Comparison of ENCODE assay signal across 8 cellular contexts in the genomic region with DNA sequence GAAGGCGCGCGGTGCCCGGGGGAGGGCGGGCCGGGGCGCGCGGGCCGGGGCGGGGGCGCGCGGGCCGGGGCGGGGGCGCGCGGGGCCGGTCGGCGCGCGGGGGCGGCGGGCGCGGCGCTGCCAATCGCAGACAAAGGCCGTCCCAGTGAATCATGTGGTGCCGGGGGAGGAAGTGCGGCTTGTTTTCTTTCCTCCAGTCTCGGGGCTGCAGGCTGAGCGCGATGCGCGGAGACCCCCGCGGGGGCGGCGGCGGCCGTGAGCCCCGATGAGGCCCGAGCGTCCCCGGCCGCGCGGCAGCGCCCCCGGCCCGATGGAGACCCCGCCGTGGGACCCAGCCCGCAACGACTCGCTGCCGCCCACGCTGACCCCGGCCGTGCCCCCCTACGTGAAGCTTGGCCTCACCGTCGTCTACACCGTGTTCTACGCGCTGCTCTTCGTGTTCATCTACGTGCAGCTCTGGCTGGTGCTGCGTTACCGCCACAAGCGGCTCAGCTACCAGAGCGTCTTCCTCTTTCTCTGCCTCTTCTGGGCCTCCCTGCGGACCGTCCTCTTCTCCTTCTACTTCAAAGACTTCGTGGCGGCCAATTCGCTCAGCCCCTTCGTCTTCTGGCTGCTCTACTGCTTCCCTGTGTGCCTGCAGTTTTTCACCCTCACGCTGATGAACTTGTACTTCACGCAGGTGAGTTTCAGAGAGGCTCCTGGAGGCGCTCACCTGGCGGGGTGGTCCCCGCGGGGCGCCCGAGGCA. TPM values are rescaled to one million over a fixed set of nuclear protein-coding genes. Genes with fewer than 3 reads are reported as not detected.
DNase-seq lines count a peak whose midpoint lies in the region; ATAC-seq and TF ChIP-seq lines count a peak whose summit lies in the region.

A gene with protein sequence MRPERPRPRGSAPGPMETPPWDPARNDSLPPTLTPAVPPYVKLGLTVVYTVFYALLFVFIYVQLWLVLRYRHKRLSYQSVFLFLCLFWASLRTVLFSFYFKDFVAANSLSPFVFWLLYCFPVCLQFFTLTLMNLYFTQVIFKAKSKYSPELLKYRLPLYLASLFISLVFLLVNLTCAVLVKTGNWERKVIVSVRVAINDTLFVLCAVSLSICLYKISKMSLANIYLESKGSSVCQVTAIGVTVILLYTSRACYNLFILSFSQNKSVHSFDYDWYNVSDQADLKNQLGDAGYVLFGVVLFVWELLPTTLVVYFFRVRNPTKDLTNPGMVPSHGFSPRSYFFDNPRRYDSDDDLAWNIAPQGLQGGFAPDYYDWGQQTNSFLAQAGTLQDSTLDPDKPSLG (plus strand): TSS at position 182 of the 746 bp plus-strand sequence. CDS start 84 bp downstream, at position 266.

- no peaks in the 10 kb centered on the region for H3K79me1 ChIP-seq in neuronal stem cell (ENCODE audit: low read depth, low read length)

- H3K9me3 ChIP-seq in gastroesophageal sphincter (no peaks in the 10 kb centered on the region), neuronal stem cell (replicated peaks in 1 of 2; ENCODE audit: control insufficient read depth in 2 of 2, insufficient read depth in 1 of 2, low read depth in 1 of 2, low read length in 2 of 2) (no peaks in the 10 kb centered on the region), testis (no peaks in the 10 kb centered on the region)

- H3K18ac ChIP-seq in neuronal stem cell (ENCODE audit: low read length) = peak within 1 kb of the TSS; percentile 97

- H3K27me3 ChIP-seq in gastroesophageal sphincter (peaks cover 36% of the 10 kb centered on the region), neuronal stem cell (ENCODE audit: control insufficient read depth in 3 of 3, insufficient read depth in 3 of 3, low read depth in 1 of 3, low read length in 3 of 3) (peaks cover 2 to 44% (median 42%) of the 10 kb centered on the region in 3 experiments), testis (no peaks in the 10 kb centered on the region)

- H2BK5ac ChIP-seq in neuronal stem cell (ENCODE audit: low read length) = no peak within 1 kb of the TSS

- intact Hi-C loops in testis (cut with DNase I; ENCODE audit: low total_unique reads) = no loop called here

- no peak within 1 kb of the TSS for H2BK120ac ChIP-seq in neuronal stem cell (ENCODE audit: low read depth, low read length)

- no peak for TF ChIP-seq EP300 in gastroesophageal sphincter (IDR thresholded peaks at IDR 0.05)

- peak within 1 kb of the TSS; percentile 5 for H3K14ac ChIP-seq in neuronal stem cell (ENCODE audit: low read length)

- peak within 1 kb of the TSS; percentile 97 for H3K4me2 ChIP-seq in neuronal stem cell (ENCODE audit: insufficient read depth, low read length, poor library complexity, severe bottlenecking)

- H3K4ac ChIP-seq in neuronal stem cell (ENCODE audit: low read length) = no peak within 1 kb of the TSS

- H2AFZ ChIP-seq in neuronal stem cell (ENCODE audit: low read length) = peak within 1 kb of the TSS; percentile 99

- peak within 1 kb of the TSS; percentile 18 for H2BK15ac ChIP-seq in neuronal stem cell (ENCODE audit: low read length)

- peak within 1 kb of the TSS; percentile 87 for H3K23ac ChIP-seq in neuronal stem cell (ENCODE audit: low read depth, low read length, poor library complexity)

- no peak within 1 kb of the TSS for H4K8ac ChIP-seq in neuronal stem cell (ENCODE audit: low read depth, low read length)

- 0% methylated on average over 13 of the region's 89 CpGs; no CpG with 5 or more reads in 1 of the 2 donors for WGBS in gastroesophageal sphincter (ENCODE audit: low coverage in 1 of 2), 2 donors
- no CpG with 5 or more reads among the region's 89 CpGs for WGBS in neuronal stem cell (ENCODE audit: extremely low coverage in 2 of 2, insufficient read length in 2 of 2, insufficient replicate concordance in 1 of 2), 2 donors
- WGBS in testis, 2 donors = 1% methylated on average over 26 to 52 of the region's 89 CpGs

- peak within 1 kb of the TSS in 3 of 4 donors; percentile 42 to 76 (median 57) for H3K27ac ChIP-seq in gastroesophageal sphincter
- H3K27ac ChIP-seq in neuronal stem cell (replicated peaks; ENCODE audit: low read length) = no peak within 1 kb of the TSS
- peak within 1 kb of the TSS; percentile 50 to 60 for H3K27ac ChIP-seq in testis

- peak within 1 kb of the TSS; percentile 93 for H3K9ac ChIP-seq in neuronal stem cell (ENCODE audit: low read depth, low read length, poor library complexity)

- TF ChIP-seq POLR2A in GM19193 (IDR thresholded peaks at IDR 0.05; ENCODE audit: extremely low read depth, insufficient read depth, insufficient read length) (peak; percentile 69), gastroesophageal sphincter (IDR thresholded peaks at IDR 0.05) (peak; percentile 30 to 33), testis (IDR thresholded peaks at IDR 0.05) (no peak)

- H2AK5ac ChIP-seq in neuronal stem cell (ENCODE audit: low read depth, low read length) = no peak within 1 kb of the TSS

- ATAC-seq in HG03354 (IDR thresholded peaks at IDR 0.05; ENCODE audit: poor library complexity, severe bottlenecking, unreplicated experiment) = peak; percentile 69
- ATAC-seq in gastroesophageal sphincter = peak; percentile 60

- DNase-seq in C1 segment of cervical spinal cord (lab: John Stamatoyannopoulos, UW) (peak in 12 of 14 donors; percentile 52 to 78 (median 60)), RPMI8226 (peak; percentile 55), activated gamma-delta T cell treated with Interleukin-2 at 50 U/mL for 16 hours (peak; percentile 51), neuronal stem cell (ENCODE audit: low spot score) (peak; percentile 43), testis (peak; percentile 65)

- peaks cover 0 to 41% (median 0%) of the 10 kb centered on the region in 3 donors for H3K4me1 ChIP-seq in gastroesophageal sphincter
- H3K4me1 ChIP-seq in neuronal stem cell (ENCODE audit: control insufficient read depth in 2 of 2, insufficient read depth in 1 of 2, low read depth in 1 of 2, low read length in 2 of 2) = peaks cover 2 to 11% of the 10 kb centered on the region in 2 donors
- peaks cover 2% of the 10 kb centered on the region for H3K4me1 ChIP-seq in testis

- H3K36me3 ChIP-seq in gastroesophageal sphincter (no peaks in the 10 kb centered on the region), neuronal stem cell (replicated peaks in 1 of 2; ENCODE audit: control insufficient read depth in 2 of 2, insufficient read depth in 2 of 2, low read length in 2 of 2) (no peaks in the 10 kb centered on the region), testis (ENCODE audit: low read depth, missing control alignments) (no peaks in the 10 kb centered on the region)

- TF ChIP-seq CTCF in gastroesophageal sphincter (IDR thresholded peaks at IDR 0.05) = no peak
- TF ChIP-seq CTCF in testis (IDR thresholded peaks at IDR 0.05) = no peak

- H3K4me3 ChIP-seq in gastroesophageal sphincter (peak within 1 kb of the TSS; percentile 56 to 78), neuronal stem cell (ENCODE audit: low read length in 2 of 2) (peak within 1 kb of the TSS; percentile 89 to 98), testis (peak within 1 kb of the TSS; percentile 62 to 75)

- no peak within 1 kb of the TSS for H2BK12ac ChIP-seq in neuronal stem cell (ENCODE audit: low read length)

- H4K91ac ChIP-seq in neuronal stem cell (ENCODE audit: low read depth, low read length, poor library complexity) = peak within 1 kb of the TSS; percentile 42

RNA-seq across cellular contexts. Expression of the gene that starts here (rescaled TPM):
- total RNA-seq in gastroesophageal sphincter = 10 to 100 TPM; 11.4 to 17.7 (median 14.1) TPM
- 7.5 TPM for polyA plus RNA-seq in neuronal stem cell (2013, experiment 1 of 2)
- polyA plus RNA-seq in neuronal stem cell (2013, experiment 2 of 2) = 7.2 TPM
- 10 to 100 TPM; 13.3 to 18.3 TPM for total RNA-seq in testis
- polyA plus RNA-seq in testis (ENCODE audit: insufficient read depth, low read depth, low replicate concordance) = 8.4 TPM
